ENCODE assay signal across 1 cellular context in genomic region chr1:32933742-32934322, GRCh38.
TF ChIP-seq lines count a peak whose summit lies in the region.

No MANE protein-coding gene starts in this region.

TF ChIP-seq in HepG2, 621 proteins besides CTCF, POLR2A, EP300 and RAD21 (continued from another document and continues in another):
- TF ChIP-seq FUBP1 (CRISPR knock-in tag; IDR thresholded peaks at IDR 0.05; ENCODE audit: borderline replicate concordance), result no peak
- no peak for TF ChIP-seq FOXC1 (CRISPR knock-in tag; IDR thresholded peaks at IDR 0.05; ENCODE audit: borderline replicate concordance)
- TF ChIP-seq JUNB (CRISPR knock-in tag; IDR thresholded peaks at IDR 0.05; ENCODE audit: borderline replicate concordance), result no peak
- TF ChIP-seq ZNF431 (CRISPR knock-in tag; IDR thresholded peaks at IDR 0.05; ENCODE audit: borderline replicate concordance, low read depth), result no peak
- TF ChIP-seq ZNF672 (CRISPR knock-in tag; IDR thresholded peaks at IDR 0.05), result no peak
- no peak for TF ChIP-seq ZNF550 (CRISPR knock-in tag; IDR thresholded peaks at IDR 0.05; ENCODE audit: borderline replicate concordance)
- no peak for TF ChIP-seq ZNF784 (CRISPR knock-in tag; IDR thresholded peaks at IDR 0.05; ENCODE audit: borderline replicate concordance)
- no peak for TF ChIP-seq ZNF724P (CRISPR knock-in tag; IDR thresholded peaks at IDR 0.05; ENCODE audit: borderline replicate concordance)
- TF ChIP-seq SMYD3 (CRISPR knock-in tag; IDR thresholded peaks at IDR 0.05), result peak; percentile 61; the same call in 1 of the 2 replicates
- TF ChIP-seq ZMAT5 (CRISPR knock-in tag; IDR thresholded peaks at IDR 0.05; ENCODE audit: borderline replicate concordance, low read depth), result no peak
- TF ChIP-seq HNF4G (IDR thresholded peaks at IDR 0.05; ENCODE audit: borderline replicate concordance, low read depth, low read length), result peak; percentile 88
- peak; percentile 94; the same call in 1 of the 2 replicates for TF ChIP-seq HNF4G (CRISPR knock-in tag; IDR thresholded peaks at IDR 0.05; ENCODE audit: borderline replicate concordance, low read depth)
- TF ChIP-seq ZNF704 (CRISPR knock-in tag; IDR thresholded peaks at IDR 0.05; ENCODE audit: borderline replicate concordance), result no peak
- peak; percentile 71; the same call in 1 of the 2 replicates for TF ChIP-seq ZSCAN5A (CRISPR knock-in tag; IDR thresholded peaks at IDR 0.05; ENCODE audit: borderline replicate concordance)
- TF ChIP-seq GRHL1 (CRISPR knock-in tag; conservative IDR thresholded peaks at IDR 0.05), result no peak
- no peak for TF ChIP-seq E2F2 (CRISPR knock-in tag; IDR thresholded peaks at IDR 0.05; ENCODE audit: borderline replicate concordance)
- no peak for TF ChIP-seq NR2F2 (IDR thresholded peaks at IDR 0.05; ENCODE audit: borderline replicate concordance, low read depth)
- TF ChIP-seq ZNF605 (CRISPR knock-in tag; IDR thresholded peaks at IDR 0.05), result peak; percentile 54; the same call in 1 of the 2 replicates
- TF ChIP-seq GABPB1 (CRISPR knock-in tag; IDR thresholded peaks at IDR 0.05), result peak; percentile 66; the same call in 1 of the 2 replicates
- no peak for TF ChIP-seq NAIF1 (CRISPR knock-in tag; IDR thresholded peaks at IDR 0.05; ENCODE audit: borderline replicate concordance)
- TF ChIP-seq ZNF33B (CRISPR knock-in tag; IDR thresholded peaks at IDR 0.05), result no peak
- no peak for TF ChIP-seq ZNF34 (CRISPR knock-in tag; IDR thresholded peaks at IDR 0.05; ENCODE audit: borderline replicate concordance)
- TF ChIP-seq ZBTB1 (CRISPR knock-in tag; IDR thresholded peaks at IDR 0.05; ENCODE audit: borderline replicate concordance), result no peak
- TF ChIP-seq ZSCAN21 (CRISPR knock-in tag; IDR thresholded peaks at IDR 0.05; ENCODE audit: borderline replicate concordance), result no peak
- TF ChIP-seq ZNF790 (CRISPR knock-in tag; IDR thresholded peaks at IDR 0.05; ENCODE audit: borderline replicate concordance), result no peak
- no peak for TF ChIP-seq LRRFIP1 (CRISPR knock-in tag; conservative IDR thresholded peaks at IDR 0.05)
- TF ChIP-seq PATZ1 (CRISPR knock-in tag; IDR thresholded peaks at IDR 0.05), result peak; percentile 60; the same call in 1 of the 2 replicates
- no peak for TF ChIP-seq DNMT1 (CRISPR knock-in tag; IDR thresholded peaks at IDR 0.05)
- TF ChIP-seq ZNF484 (CRISPR knock-in tag; IDR thresholded peaks at IDR 0.05; ENCODE audit: borderline replicate concordance, low read depth), result no peak
- TF ChIP-seq ZNF879 (CRISPR knock-in tag; IDR thresholded peaks at IDR 0.05), result no peak
- TF ChIP-seq ZNF280B (CRISPR knock-in tag; IDR thresholded peaks at IDR 0.05; ENCODE audit: borderline replicate concordance), result no peak
- TF ChIP-seq ZFP36L2 (CRISPR knock-in tag; IDR thresholded peaks at IDR 0.05), result no peak
- no peak for TF ChIP-seq ZNF547 (CRISPR knock-in tag; IDR thresholded peaks at IDR 0.05)
- TF ChIP-seq PCBP1 (IDR thresholded peaks at IDR 0.05; ENCODE audit: borderline replicate concordance, low read depth, low read length), result no peak
- TF ChIP-seq ZNF124 (CRISPR knock-in tag; IDR thresholded peaks at IDR 0.05), result 0 out of 2 replicates have a peak, but pooled peaks have one; percentile 69
- TF ChIP-seq NFIB (CRISPR knock-in tag; IDR thresholded peaks at IDR 0.05; ENCODE audit: borderline replicate concordance), result no peak
- no peak for TF ChIP-seq ZBED4 (CRISPR knock-in tag; IDR thresholded peaks at IDR 0.05; ENCODE audit: borderline replicate concordance)
